16 cellular contexts compared by ENCODE assay signal in genomic region chr14:96940009-96940408, GRCh38.
A peak's percentile ranks its signal among the peaks of the same experiment; 100 is the strongest.
DNase-seq lines count a peak whose midpoint lies in the region; ATAC-seq and TF ChIP-seq lines count a peak whose summit lies in the region.
"Had no signal": no experiment of that assay in that cellular context is flagged by ENCODE, and none has a peak within 500 bp of the region (broad histone marks: within the 10 kb centered on the region; RNA-seq: fewer than 3 reads in every experiment).

No MANE protein-coding gene starts in this region.

- peaks cover 3% of the 10 kb centered on the region for H4K20me1 ChIP-seq in neural progenitor cell (ENCODE audit: low read depth)

- no peak overlapping the region for H3K4me2 ChIP-seq in neural progenitor cell

- no peak for TF ChIP-seq RAD21 in Ishikawa (IDR thresholded peaks at IDR 0.05; ENCODE audit: low read depth)

- H3K27ac ChIP-seq in right atrium auricular region: no peak overlapping the region
- no peak overlapping the region for H3K27ac ChIP-seq in neural progenitor cell
- H3K27ac ChIP-seq: epithelial cell of prostate had no signal

- H3K27me3 Mint-ChIP-seq in WTC11 (ENCODE audit: low read depth) (no peaks in the 10 kb centered on the region), neural progenitor cell (ENCODE audit: insufficient read depth, low read depth) (peaks cover 14% of the 10 kb centered on the region)

- H3K9me3 Mint-ChIP-seq in WTC11: no peaks in the 10 kb centered on the region
- H3K9me3 Mint-ChIP-seq in neural progenitor cell: no peaks in the 10 kb centered on the region
- H3K9me3 Mint-ChIP-seq: activated naive CD4-positive, alpha-beta T cell treated with anti-CD3 and anti-CD28 coated beads, Interleukin-2, amount 50 U/mL, for 72 hours; natural killer cell had no signal

- H3K27ac Mint-ChIP-seq in WTC11: no peak overlapping the region
- peak overlapping the region; percentile 79 for H3K27ac Mint-ChIP-seq in neural progenitor cell
- H3K27ac Mint-ChIP-seq: activated naive CD4-positive, alpha-beta T cell treated with anti-CD3 and anti-CD28 coated beads, Interleukin-2, amount 50 U/mL, for 72 hours; natural killer cell had no signal

- no peak for ATAC-seq in WTC11
- no peak for ATAC-seq in GM18517 (IDR thresholded peaks at IDR 0.05; ENCODE audit: unreplicated experiment)
- ATAC-seq in GM18909 (IDR thresholded peaks at IDR 0.05; ENCODE audit: poor library complexity, unreplicated experiment): no peak
- ATAC-seq: activated naive CD4-positive, alpha-beta T cell treated with anti-CD3 and anti-CD28 coated beads, Interleukin-2, amount 50 U/mL, for 72 hours; natural killer cell had no signal

- H3K36me3 Mint-ChIP-seq in WTC11: no peaks in the 10 kb centered on the region
- H3K36me3 Mint-ChIP-seq in neural progenitor cell: no peaks in the 10 kb centered on the region
- H3K36me3 Mint-ChIP-seq: activated naive CD4-positive, alpha-beta T cell treated with anti-CD3 and anti-CD28 coated beads, Interleukin-2, amount 50 U/mL, for 72 hours; natural killer cell had no signal

- H3K79me2 ChIP-seq in neural progenitor cell (ENCODE audit: low read depth): no peaks in the 10 kb centered on the region

- H3K4me3 Mint-ChIP-seq in WTC11: no peak overlapping the region
- no peak overlapping the region for H3K4me3 Mint-ChIP-seq in neural progenitor cell
- H3K4me3 Mint-ChIP-seq: natural killer cell had no signal

- H3K9me3 ChIP-seq in right atrium auricular region (no peaks in the 10 kb centered on the region), neural progenitor cell (ENCODE audit: low read depth) (no peaks in the 10 kb centered on the region)

- CTCF ChIA-PET in WTC11 (lab: Charles Lee): interaction anchor here (1.4 to 1.6 kb wide), 2 partner anchors 15 to 46 kb away, joined by 4 to 5 read pairs; no protein-coding TSS in a partner anchor

- TF ChIP-seq CTCF in right atrium auricular region (IDR thresholded peaks at IDR 0.05) (no peak), WTC11 (IDR thresholded peaks at IDR 0.05) (no peak), neural progenitor cell (IDR thresholded peaks at IDR 0.05) (no peak)

- peaks cover 6% of the 10 kb centered on the region; the same call in 1 of the 2 replicates for H3K4me1 Mint-ChIP-seq in WTC11
- H3K4me1 Mint-ChIP-seq in neural progenitor cell: peaks cover 6% of the 10 kb centered on the region
- H3K4me1 Mint-ChIP-seq: natural killer cell had no signal

- intact Hi-C loops in cardiac septum (cut with DNase I): no loop called here

- H3K4me3 ChIP-seq in right atrium auricular region (no peak overlapping the region), neural progenitor cell (no peak overlapping the region)

- H3K9ac ChIP-seq in neural progenitor cell: no peak overlapping the region

- H3K27me3 ChIP-seq in right atrium auricular region: no peaks in the 10 kb centered on the region
- H3K27me3 ChIP-seq in neural progenitor cell: no peaks in the 10 kb centered on the region

- peaks cover 2% of the 10 kb centered on the region for H3F3A ChIP-seq in neural progenitor cell (ENCODE audit: low read depth)

- no peaks in the 10 kb centered on the region for H3K4me1 ChIP-seq in right atrium auricular region
- peaks cover 2% of the 10 kb centered on the region for H3K4me1 ChIP-seq in neural progenitor cell

- DNase-seq in cardiac septum (ENCODE audit: low spot score) (peak; percentile 73), right atrium auricular region (ENCODE audit: low spot score) (no peak), WTC11 (ENCODE audit: low spot score) (peak; percentile 32), neural progenitor cell (ENCODE audit: low spot score) (peak; percentile 54), NCI-H2107 treated with DMSO at 0.1 percent for 48 hours (lab: John Stamatoyannopoulos, UW; ENCODE audit: unreplicated experiment) (no peak)
- DNase-seq: natural killer cell; NCI-H187; NCI-H69; SHP77; stimulated activated CD4-positive, alpha-beta T cell treated with anti-CD3 and anti-CD28 coated beads, Interleukin-1b, Interleukin-23, amount 100 ng/mL, for 48 hours; stimulated activated CD8-positive, alpha-beta memory T cell treated with anti-CD3 and anti-CD28 coated beads, Interleukin-4, amount 100 ng/mL, for 48 hours had no signal

- POLR2A ChIA-PET in WTC11 (lab: Charles Lee): no interaction called here

- H3K36me3 ChIP-seq in right atrium auricular region (no peaks in the 10 kb centered on the region), neural progenitor cell (no peaks in the 10 kb centered on the region)

- no peak for TF ChIP-seq EP300 in Ishikawa (IDR thresholded peaks at IDR 0.05; ENCODE audit: borderline replicate concordance)

- no peak overlapping the region for H2AFZ ChIP-seq in neural progenitor cell (replicated peaks)

TF ChIP-seq in Ishikawa, 13 proteins besides CTCF, POLR2A, EP300 and RAD21:
- no peak for TF ChIP-seq YY1 (IDR thresholded peaks at IDR 0.05; ENCODE audit: low read depth)
- TF ChIP-seq, protein P1, sequence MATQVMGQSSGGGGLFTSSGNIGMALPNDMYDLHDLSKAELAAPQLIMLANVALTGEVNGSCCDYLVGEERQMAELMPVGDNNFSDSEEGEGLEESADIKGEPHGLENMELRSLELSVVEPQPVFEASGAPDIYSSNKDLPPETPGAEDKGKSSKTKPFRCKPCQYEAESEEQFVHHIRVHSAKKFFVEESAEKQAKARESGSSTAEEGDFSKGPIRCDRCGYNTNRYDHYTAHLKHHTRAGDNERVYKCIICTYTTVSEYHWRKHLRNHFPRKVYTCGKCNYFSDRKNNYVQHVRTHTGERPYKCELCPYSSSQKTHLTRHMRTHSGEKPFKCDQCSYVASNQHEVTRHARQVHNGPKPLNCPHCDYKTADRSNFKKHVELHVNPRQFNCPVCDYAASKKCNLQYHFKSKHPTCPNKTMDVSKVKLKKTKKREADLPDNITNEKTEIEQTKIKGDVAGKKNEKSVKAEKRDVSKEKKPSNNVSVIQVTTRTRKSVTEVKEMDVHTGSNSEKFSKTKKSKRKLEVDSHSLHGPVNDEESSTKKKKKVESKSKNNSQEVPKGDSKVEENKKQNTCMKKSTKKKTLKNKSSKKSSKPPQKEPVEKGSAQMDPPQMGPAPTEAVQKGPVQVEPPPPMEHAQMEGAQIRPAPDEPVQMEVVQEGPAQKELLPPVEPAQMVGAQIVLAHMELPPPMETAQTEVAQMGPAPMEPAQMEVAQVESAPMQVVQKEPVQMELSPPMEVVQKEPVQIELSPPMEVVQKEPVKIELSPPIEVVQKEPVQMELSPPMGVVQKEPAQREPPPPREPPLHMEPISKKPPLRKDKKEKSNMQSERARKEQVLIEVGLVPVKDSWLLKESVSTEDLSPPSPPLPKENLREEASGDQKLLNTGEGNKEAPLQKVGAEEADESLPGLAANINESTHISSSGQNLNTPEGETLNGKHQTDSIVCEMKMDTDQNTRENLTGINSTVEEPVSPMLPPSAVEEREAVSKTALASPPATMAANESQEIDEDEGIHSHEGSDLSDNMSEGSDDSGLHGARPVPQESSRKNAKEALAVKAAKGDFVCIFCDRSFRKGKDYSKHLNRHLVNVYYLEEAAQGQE (IDR thresholded peaks at IDR 0.05; ENCODE audit: low read depth): peak; percentile 92

TF ChIP-seq in WTC11, 78 proteins besides CTCF, POLR2A, EP300 and RAD21:
- 0 out of 2 replicates have a peak, but pooled peaks have one; percentile 26 for TF ChIP-seq CREB1 (CRISPR knock-in tag; IDR thresholded peaks at IDR 0.05)
- TF ChIP-seq AFF4 (CRISPR knock-in tag; IDR thresholded peaks at IDR 0.05; ENCODE audit: borderline replicate concordance): no peak
- TF ChIP-seq ZNF423 (CRISPR knock-in tag; IDR thresholded peaks at IDR 0.05): peak; percentile 5; the same call in 1 of the 2 replicates

Comparison
In these comparisons a context has a peak if more than half of its experiments do, and no peak if none do; other contexts are left out.
1. DNase-seq: peak in cardiac septum (single experiment), WTC11 (single experiment) and neural progenitor cell (single experiment); none in right atrium auricular region (single experiment) and NCI-H2107 treated with DMSO at 0.1 percent for 48 hours (single experiment).